Comparison of ENCODE assay signal across 8 cellular contexts in the genomic region with DNA sequence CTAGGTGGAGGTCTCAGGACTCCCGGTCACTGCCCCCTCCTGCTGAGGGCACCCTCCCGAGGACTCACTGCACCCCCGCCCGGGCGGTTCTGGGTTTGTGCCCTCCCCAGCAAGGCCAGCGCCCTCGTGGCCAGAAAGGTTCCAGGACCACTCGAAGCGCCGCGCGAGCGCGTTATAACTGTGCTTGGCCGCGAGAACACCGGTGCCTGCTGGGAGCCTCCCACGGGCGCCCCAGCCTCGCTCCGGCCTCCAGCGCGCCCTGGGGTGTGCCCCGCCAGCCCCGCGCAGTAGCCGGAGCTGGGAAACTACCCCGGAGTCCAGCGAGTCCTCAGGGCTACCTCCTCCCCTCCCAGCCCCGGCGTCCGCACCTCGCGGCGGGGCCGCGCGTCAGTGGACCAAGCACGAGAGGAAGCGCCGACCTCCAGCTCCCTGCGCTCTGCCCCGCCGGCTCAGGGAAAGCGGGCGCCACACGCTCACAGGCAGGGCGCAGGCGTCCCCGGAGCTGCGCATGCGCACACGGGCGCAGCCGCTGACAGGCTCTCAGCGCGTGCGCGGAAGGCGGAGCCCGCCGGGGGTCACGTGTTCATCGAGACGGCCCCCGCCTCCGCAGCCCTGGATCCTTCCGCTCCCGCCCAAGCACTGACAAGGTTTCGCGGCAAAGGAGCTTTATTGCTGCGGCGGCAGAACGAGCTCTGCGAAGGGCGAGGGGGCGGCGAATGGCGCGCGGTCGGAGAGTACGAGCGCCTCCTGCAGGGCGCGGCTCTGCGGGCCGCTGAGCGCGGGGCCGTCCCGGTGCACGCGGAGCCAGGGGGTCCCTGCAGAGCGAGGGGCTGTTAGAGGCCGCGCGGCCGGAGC. TPM values are rescaled to one million over a fixed set of nuclear protein-coding genes. Genes with fewer than 3 reads are reported as not detected.
DNase-seq lines count a peak whose midpoint lies in the region; ATAC-seq, FAIRE-seq and TF ChIP-seq lines count a peak whose summit lies in the region.

A gene with protein sequence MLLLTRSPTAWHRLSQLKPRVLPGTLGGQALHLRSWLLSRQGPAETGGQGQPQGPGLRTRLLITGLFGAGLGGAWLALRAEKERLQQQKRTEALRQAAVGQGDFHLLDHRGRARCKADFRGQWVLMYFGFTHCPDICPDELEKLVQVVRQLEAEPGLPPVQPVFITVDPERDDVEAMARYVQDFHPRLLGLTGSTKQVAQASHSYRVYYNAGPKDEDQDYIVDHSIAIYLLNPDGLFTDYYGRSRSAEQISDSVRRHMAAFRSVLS (minus strand): TSS at position 495 of the 855 bp plus-strand sequence. CDS start 1,187 bp downstream, outside the sequence.

- peaks cover 4% of the 10 kb centered on the region; the same call in 1 of the 2 replicates for H3K79me2 ChIP-seq in OCI-LY7 (ENCODE audit: insufficient read depth, low read depth, low read length)

- ATAC-seq in GM21423 (IDR thresholded peaks at IDR 0.05; ENCODE audit: unreplicated experiment) = peak; percentile 43

- H3K36me3 ChIP-seq in OCI-LY7 (ENCODE audit: insufficient read depth, low read length) (peaks cover 47% of the 10 kb centered on the region), mucosa of stomach (ENCODE audit: control insufficient read depth, insufficient read depth, low read length) (peaks cover 19% of the 10 kb centered on the region)

- POLR2A ChIA-PET in OCI-LY7 (lab: Charles Lee) = interaction anchor here (0.6 to 3.3 kb wide), 11 partner anchors 10 to 283 kb away, joined by 3 to 33 read pairs (median 4); a partner anchor contains a TSS

- intact Hi-C loops in OCI-LY7 (cut with micrococcal nuclease; ENCODE audit: unreplicated experiment) = loop anchor here (1.0 to 5.0 kb wide), 3 partner anchors 17 to 283 kb away; a partner anchor contains a TSS

- H3K4me1 ChIP-seq in OCI-LY7 (ENCODE audit: insufficient read depth, low read length, poor library complexity, severe bottlenecking) (peaks cover 22% of the 10 kb centered on the region), mucosa of stomach (ENCODE audit: control insufficient read depth, insufficient read depth, low read length) (peaks cover 42% of the 10 kb centered on the region)

- TF ChIP-seq CTCF in D721Med (IDR thresholded peaks at IDR 0.05; ENCODE audit: insufficient read depth, missing control alignments) (peak; percentile 41), OCI-LY7 (conservative IDR thresholded peaks at IDR 0.05; ENCODE audit: low read length) (peak; percentile 56), epithelial cell of proximal tubule (conservative IDR thresholded peaks at IDR 0.05; ENCODE audit: low read depth, low read length) (peak; percentile 52)

- H3K4me2 ChIP-seq in OCI-LY7 (ENCODE audit: low read length) = peak within 1 kb of the TSS; percentile 93

- H3K9me3 ChIP-seq in OCI-LY7 (ENCODE audit: low read length) = no peaks in the 10 kb centered on the region
- H3K9me3 ChIP-seq in mucosa of stomach (ENCODE audit: control insufficient read depth, low read length) = no peaks in the 10 kb centered on the region

- peak within 1 kb of the TSS; percentile 92 for H3K27ac ChIP-seq in OCI-LY7 (ENCODE audit: low read depth, low read length, poor library complexity, severe bottlenecking)

- peak within 1 kb of the TSS; percentile 31; the same call in 1 of the 2 replicates for H2AFZ ChIP-seq in OCI-LY7 (ENCODE audit: low read length)

- no TSS peak for BruUV-seq in OCI-LY7 (replicated peaks; lab: Mats Ljungman, UMichigan)

- H3K9ac ChIP-seq in mucosa of stomach (ENCODE audit: low read length) = peak within 1 kb of the TSS; percentile 70

- peak within 1 kb of the TSS; percentile 77 for H3K4me3 ChIP-seq in OCI-LY7 (ENCODE audit: low read depth, low read length, poor library complexity, severe bottlenecking)
- peak within 1 kb of the TSS; percentile 73 for H3K4me3 ChIP-seq in epithelial cell of proximal tubule (ENCODE audit: low read depth, low read length)
- peak within 1 kb of the TSS; percentile 50 for H3K4me3 ChIP-seq in mucosa of stomach (ENCODE audit: low read length)

- no peaks in the 10 kb centered on the region for H3K27me3 ChIP-seq in mucosa of stomach (ENCODE audit: control insufficient read depth, insufficient read depth, low read length)

- DNase-seq in D721Med (ENCODE audit: insufficient read length, low spot score) = peak; percentile 88
- peak; percentile 100 for DNase-seq in HuH-7.5 (ENCODE audit: low spot score)
- peak; percentile 99 for DNase-seq in OCI-LY7 (ENCODE audit: low spot score)
- DNase-seq in activated T-cell treated with anti-CD3 and anti-CD28 coated beads for 48 hours (ENCODE audit: low read depth) = peak; percentile 98
- DNase-seq in epithelial cell of proximal tubule (ENCODE audit: low read depth) = no peak
- DNase-seq in stimulated activated CD8-positive, alpha-beta memory T cell treated with anti-CD3 and anti-CD28 coated beads, Interleukin-4, amount 100 ng/mL, for 48 hours = peak; percentile 98

- FAIRE-seq in D721Med (lab: Jason Lieb, UNC) = no peak

- CTCF ChIA-PET in OCI-LY7 (lab: Charles Lee; ENCODE audit: unreplicated experiment) = interaction anchor here (0.5 to 1.6 kb wide), 10 partner anchors 13 to 273 kb away, joined by 3 to 9 read pairs (median 5); a partner anchor contains a TSS

- H3K9me2 ChIP-seq in OCI-LY7 (ENCODE audit: insufficient read depth, low read length) = no peaks in the 10 kb centered on the region

- H4K20me1 ChIP-seq in OCI-LY7 (ENCODE audit: insufficient read depth, low read length) = no peaks in the 10 kb centered on the region

RNA-seq across cellular contexts. Expression of the gene that starts here (rescaled TPM):
- 2.7 and 4.9 TPM in 2 replicates for total RNA-seq in OCI-LY7 (2014; rRNA removed; shearing (Covaris generic))
- 3.9 and 4.1 TPM in 2 replicates for total RNA-seq in OCI-LY7 (2022)
- total RNA-seq in epithelial cell of proximal tubule = 1.4 TPM in 1 of 2 replicates, not detected in the other
